Comparison of ENCODE assay signal across 21 cellular contexts in genomic region chr14:88245321-88245720, GRCh38.
DNase-seq lines count a peak whose midpoint lies in the region; ATAC-seq and TF ChIP-seq lines count a peak whose summit lies in the region.
"Had no signal": no experiment of that assay in that cellular context is flagged by ENCODE, and none has a peak within 500 bp of the region (broad histone marks: within the 10 kb centered on the region; RNA-seq: fewer than 3 reads in every experiment).

No MANE protein-coding gene starts in this region.

- peak overlapping the region; percentile 29 for H3K27ac Mint-ChIP-seq in neural crest cell (ENCODE audit: unreplicated experiment)
- H3K27ac Mint-ChIP-seq in activated CD8-positive, alpha-beta T cell treated with anti-CD3 and anti-CD28 coated beads, Interleukin-2, amount 10 ng/mL, durations not matched to agents 7 days and 5 days, result no peak overlapping the region
- H3K27ac Mint-ChIP-seq: activated CD4-positive, alpha-beta memory T cell treated with anti-CD3 and anti-CD28 coated beads, Interleukin-2, amount 10 ng/mL, durations not matched to agents 7 days and 5 days; activated T-helper 2 cell treated with anti-CD3 and anti-CD28 coated beads, Interferon-gamma antibody, Interleukin-2, Interleukin-4, amounts not matched to agents 10 μg/mL and 5 μg/mL and 100 μg/mL, durations not matched to agents 14 hours and 24 hours and 36 hours; naive B cell had no signal

- POLR2A ChIA-PET in activated CD8-positive, alpha-beta T cell treated with anti-CD3 and anti-CD28 coated beads, Interleukin-2, amount 10 ng/mL, durations not matched to agents 7 days and 5 days (lab: Charles Lee), result no interaction called here

- peaks cover 12% of the 10 kb centered on the region for H3K27me3 Mint-ChIP-seq in neural crest cell (ENCODE audit: low read depth)
- H3K27me3 Mint-ChIP-seq in activated CD8-positive, alpha-beta T cell treated with anti-CD3 and anti-CD28 coated beads, Interleukin-2, amount 10 ng/mL, durations not matched to agents 7 days and 5 days (ENCODE audit: low read depth), result peaks cover 18% of the 10 kb centered on the region
- H3K27me3 Mint-ChIP-seq: activated CD4-positive, alpha-beta memory T cell treated with anti-CD3 and anti-CD28 coated beads, Interleukin-2, amount 10 ng/mL, durations not matched to agents 7 days and 5 days had no signal

- H3K4me1 Mint-ChIP-seq in neural crest cell, result peaks cover 10% of the 10 kb centered on the region
- H3K4me1 Mint-ChIP-seq in activated CD8-positive, alpha-beta T cell treated with anti-CD3 and anti-CD28 coated beads, Interleukin-2, amount 10 ng/mL, durations not matched to agents 7 days and 5 days (ENCODE audit: low read depth), result no peaks in the 10 kb centered on the region
- H3K4me1 Mint-ChIP-seq: activated CD4-positive, alpha-beta memory T cell treated with anti-CD3 and anti-CD28 coated beads, Interleukin-2, amount 10 ng/mL, durations not matched to agents 7 days and 5 days; naive B cell had no signal

- no peak for TF ChIP-seq CTCF in neural crest cell (conservative IDR thresholded peaks at IDR 0.05)

- H3K4me3 Mint-ChIP-seq in neural crest cell, result no peak overlapping the region
- H3K4me3 Mint-ChIP-seq in activated CD8-positive, alpha-beta T cell treated with anti-CD3 and anti-CD28 coated beads, Interleukin-2, amount 10 ng/mL, durations not matched to agents 7 days and 5 days, result no peak overlapping the region
- H3K4me3 Mint-ChIP-seq: activated CD4-positive, alpha-beta memory T cell treated with anti-CD3 and anti-CD28 coated beads, Interleukin-2, amount 10 ng/mL, durations not matched to agents 7 days and 5 days; naive B cell had no signal

- ATAC-seq in GM18909 (IDR thresholded peaks at IDR 0.05; ENCODE audit: poor library complexity, unreplicated experiment), result no peak
- ATAC-seq in GM21786 (IDR thresholded peaks at IDR 0.05; ENCODE audit: unreplicated experiment), result no peak
- no peak for ATAC-seq in activated CD8-positive, alpha-beta T cell treated with anti-CD3 and anti-CD28 coated beads, Interleukin-2, amount 10 ng/mL, durations not matched to agents 7 days and 5 days
- ATAC-seq: esophagus mucosa, left lung had no signal

- DNase-seq in G401 (ENCODE audit: low spot score), result peak; percentile 50
- DNase-seq in NCI-H187 treated with DMSO at 0.1 percent for 48 hours (lab: John Stamatoyannopoulos, UW), result peak; percentile 98
- peak; percentile 87 for DNase-seq in SK-N-DZ (ENCODE audit: low spot score)
- DNase-seq in neural crest cell (ENCODE audit: low read depth, low spot score), result peak; percentile 2
- DNase-seq in SKM-1 treated with dmso at 0.1 percent for 144 hours (lab: John Stamatoyannopoulos, UW; ENCODE audit: unreplicated experiment), result no peak
- no peak for DNase-seq in activated CD8-positive, alpha-beta T cell treated with anti-CD3 and anti-CD28 coated beads, Interleukin-2, amount 10 ng/mL, durations not matched to agents 7 days and 5 days
- DNase-seq: activated CD4-positive, alpha-beta memory T cell treated with anti-CD3 and anti-CD28 coated beads, Interleukin-2, amount 10 ng/mL, durations not matched to agents 7 days and 5 days; aorta; cortex of kidney; hippocampal formation; left lung; MM.1S; naive B cell; NK-92 treated with Interleukin-12 subunit alpha and Interleukin-12 subunit beta, amount 100 ng/mL, for 24 hours; SIG-M5; stimulated activated CD4-positive, alpha-beta T cell treated with anti-CD3 and anti-CD28 coated beads, Interleukin-2, amount 100 ng/mL, for 24 hours; stimulated activated CD8-positive, alpha-beta memory T cell treated with anti-CD3 and anti-CD28 coated beads, Interleukin-4, amount 100 ng/mL, for 48 hours had no signal

- CTCF ChIA-PET in activated CD8-positive, alpha-beta T cell treated with anti-CD3 and anti-CD28 coated beads, Interleukin-2, amount 10 ng/mL, durations not matched to agents 7 days and 5 days (lab: Charles Lee), result interaction anchor here (1.3 kb wide), 1 partner anchor 56 kb away, joined by 3 read pairs; no protein-coding TSS in a partner anchor

- in situ Hi-C loops in G401 (cut with HindIII; ENCODE audit: low sequenced_read_pairs), result no loop called here

- H3K9me3 Mint-ChIP-seq in neural crest cell, result no peaks in the 10 kb centered on the region
- no peaks in the 10 kb centered on the region for H3K9me3 Mint-ChIP-seq in activated CD8-positive, alpha-beta T cell treated with anti-CD3 and anti-CD28 coated beads, Interleukin-2, amount 10 ng/mL, durations not matched to agents 7 days and 5 days (ENCODE audit: insufficient read depth)
- H3K9me3 Mint-ChIP-seq: activated CD4-positive, alpha-beta memory T cell treated with anti-CD3 and anti-CD28 coated beads, Interleukin-2, amount 10 ng/mL, durations not matched to agents 7 days and 5 days; activated T-helper 2 cell treated with anti-CD3 and anti-CD28 coated beads, Interferon-gamma antibody, Interleukin-2, Interleukin-4, amounts not matched to agents 10 μg/mL and 5 μg/mL and 100 μg/mL, durations not matched to agents 14 hours and 24 hours and 36 hours had no signal

- H3K36me3 Mint-ChIP-seq in neural crest cell (ENCODE audit: low read depth), result peaks cover 3% of the 10 kb centered on the region
- H3K36me3 Mint-ChIP-seq in activated CD8-positive, alpha-beta T cell treated with anti-CD3 and anti-CD28 coated beads, Interleukin-2, amount 10 ng/mL, durations not matched to agents 7 days and 5 days (ENCODE audit: low read depth), result no peaks in the 10 kb centered on the region
- H3K36me3 Mint-ChIP-seq: naive B cell had no signal

Comparison
In these comparisons a context has a peak if more than half of its experiments do, and no peak if none do; other contexts are left out.
1. DNase-seq: peak in G401 (single experiment), NCI-H187 treated with DMSO at 0.1 percent for 48 hours (single experiment), SK-N-DZ (single experiment) and neural crest cell (single experiment); none in SKM-1 treated with dmso at 0.1 percent for 144 hours (single experiment) and activated CD8-positive, alpha-beta T cell treated with anti-CD3 and anti-CD28 coated beads, Interleukin-2, amount 10 ng/mL, durations not matched to agents 7 days and 5 days (single experiment).